ENCODE assay signal across 2 cellular contexts in the genomic region with DNA sequence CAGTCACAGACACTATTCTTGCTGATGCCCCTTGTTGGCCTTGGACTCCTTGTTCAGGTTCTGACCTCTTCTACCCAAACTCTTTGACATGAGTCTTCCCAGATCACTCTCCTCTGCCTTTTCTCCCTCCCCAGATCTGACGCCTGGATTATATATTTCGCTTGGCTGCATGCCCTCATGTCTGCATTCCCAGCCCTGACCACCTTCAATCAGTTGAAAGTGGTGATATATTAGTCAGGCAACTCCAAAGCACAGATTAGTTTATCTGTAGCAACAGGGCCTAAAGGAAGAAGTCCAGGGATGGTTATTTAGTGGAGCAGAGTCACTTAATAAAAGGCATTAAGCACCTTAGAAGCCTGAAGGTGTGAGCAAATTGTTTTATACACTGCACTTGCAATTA.
TF ChIP-seq lines count a peak whose summit lies in the region.

No MANE protein-coding gene starts in this region.

TF ChIP-seq in IMR-90, 13 proteins besides CTCF, POLR2A, EP300 and RAD21 (continued from another document):
- TF ChIP-seq, protein P1, sequence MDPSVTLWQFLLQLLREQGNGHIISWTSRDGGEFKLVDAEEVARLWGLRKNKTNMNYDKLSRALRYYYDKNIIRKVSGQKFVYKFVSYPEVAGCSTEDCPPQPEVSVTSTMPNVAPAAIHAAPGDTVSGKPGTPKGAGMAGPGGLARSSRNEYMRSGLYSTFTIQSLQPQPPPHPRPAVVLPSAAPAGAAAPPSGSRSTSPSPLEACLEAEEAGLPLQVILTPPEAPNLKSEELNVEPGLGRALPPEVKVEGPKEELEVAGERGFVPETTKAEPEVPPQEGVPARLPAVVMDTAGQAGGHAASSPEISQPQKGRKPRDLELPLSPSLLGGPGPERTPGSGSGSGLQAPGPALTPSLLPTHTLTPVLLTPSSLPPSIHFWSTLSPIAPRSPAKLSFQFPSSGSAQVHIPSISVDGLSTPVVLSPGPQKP (IDR thresholded peaks at IDR 0.05; ENCODE audit: borderline replicate concordance, low read depth, low read length) = no peak
- TF ChIP-seq, protein P2, sequence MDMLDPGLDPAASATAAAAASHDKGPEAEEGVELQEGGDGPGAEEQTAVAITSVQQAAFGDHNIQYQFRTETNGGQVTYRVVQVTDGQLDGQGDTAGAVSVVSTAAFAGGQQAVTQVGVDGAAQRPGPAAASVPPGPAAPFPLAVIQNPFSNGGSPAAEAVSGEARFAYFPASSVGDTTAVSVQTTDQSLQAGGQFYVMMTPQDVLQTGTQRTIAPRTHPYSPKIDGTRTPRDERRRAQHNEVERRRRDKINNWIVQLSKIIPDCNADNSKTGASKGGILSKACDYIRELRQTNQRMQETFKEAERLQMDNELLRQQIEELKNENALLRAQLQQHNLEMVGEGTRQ (IDR thresholded peaks at IDR 0.05; ENCODE audit: low read depth, low read length) = no peak
- no peak for TF ChIP-seq CHD1 (IDR thresholded peaks at IDR 0.05; ENCODE audit: low read depth, low read length)
- TF ChIP-seq BHLHE40 (IDR thresholded peaks at IDR 0.05; ENCODE audit: low read depth, low read length) = no peak
- TF ChIP-seq NFE2L2 (IDR thresholded peaks at IDR 0.05; ENCODE audit: low read depth, low read length) = no peak
- TF ChIP-seq RFX5 (IDR thresholded peaks at IDR 0.05; ENCODE audit: low read depth, low read length) = no peak
- TF ChIP-seq MXI1 (IDR thresholded peaks at IDR 0.05; ENCODE audit: borderline replicate concordance, low read depth, low read length) = no peak
- TF ChIP-seq RCOR1 (IDR thresholded peaks at IDR 0.05; ENCODE audit: insufficient replicate concordance, low read length) = no peak
- no peak for TF ChIP-seq MAZ (IDR thresholded peaks at IDR 0.05; ENCODE audit: borderline replicate concordance, low read depth, low read length)
- no peak for TF ChIP-seq SMC3 (IDR thresholded peaks at IDR 0.05; ENCODE audit: low read depth, low read length)
- TF ChIP-seq FOS (IDR thresholded peaks at IDR 0.05; ENCODE audit: low read depth, low read length) = no peak
- no peak for TF ChIP-seq MAFK (IDR thresholded peaks at IDR 0.05; ENCODE audit: low read depth, low read length)

TF ChIP-seq in SK-N-SH, 30 proteins besides CTCF, POLR2A, EP300 and RAD21 (continued from another document):
- TF ChIP-seq FOXM1 (IDR thresholded peaks at IDR 0.05; ENCODE audit: low read depth) = no peak
